Comparison of ENCODE assay signal across 1 cellular context in the genomic region with DNA sequence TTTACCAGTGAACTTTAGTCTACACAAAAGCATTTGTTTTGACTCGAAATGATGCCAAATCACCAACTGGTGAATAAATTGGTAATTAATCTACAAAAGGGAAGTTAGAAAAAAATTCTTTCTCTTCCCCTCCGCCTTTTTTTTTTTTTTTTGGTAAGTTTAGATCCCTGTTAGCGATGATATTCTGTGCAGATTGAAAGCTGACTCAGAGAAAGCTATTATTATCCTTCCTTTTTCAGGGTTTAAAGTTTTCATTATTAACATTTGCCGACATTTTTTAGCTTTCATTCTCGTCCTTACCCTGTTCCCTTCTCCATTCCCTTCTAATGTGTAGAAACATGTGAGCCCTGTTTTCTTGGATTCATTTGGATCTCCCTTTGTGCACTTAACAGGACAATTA.
TF ChIP-seq lines count a peak whose summit lies in the region.

No MANE protein-coding gene starts in this region.

TF ChIP-seq in SK-N-SH treated with all-trans-retinoic acid at 6 μM for 48 hours, 23 proteins besides CTCF, POLR2A, EP300 and RAD21 (continued from another document):
- TF ChIP-seq CSRNP3 (CRISPR knock-in tag; IDR thresholded peaks at IDR 0.05) (no peak), SNAI2 (CRISPR knock-in tag; IDR thresholded peaks at IDR 0.05) (no peak)
- TF ChIP-seq, protein P1, sequence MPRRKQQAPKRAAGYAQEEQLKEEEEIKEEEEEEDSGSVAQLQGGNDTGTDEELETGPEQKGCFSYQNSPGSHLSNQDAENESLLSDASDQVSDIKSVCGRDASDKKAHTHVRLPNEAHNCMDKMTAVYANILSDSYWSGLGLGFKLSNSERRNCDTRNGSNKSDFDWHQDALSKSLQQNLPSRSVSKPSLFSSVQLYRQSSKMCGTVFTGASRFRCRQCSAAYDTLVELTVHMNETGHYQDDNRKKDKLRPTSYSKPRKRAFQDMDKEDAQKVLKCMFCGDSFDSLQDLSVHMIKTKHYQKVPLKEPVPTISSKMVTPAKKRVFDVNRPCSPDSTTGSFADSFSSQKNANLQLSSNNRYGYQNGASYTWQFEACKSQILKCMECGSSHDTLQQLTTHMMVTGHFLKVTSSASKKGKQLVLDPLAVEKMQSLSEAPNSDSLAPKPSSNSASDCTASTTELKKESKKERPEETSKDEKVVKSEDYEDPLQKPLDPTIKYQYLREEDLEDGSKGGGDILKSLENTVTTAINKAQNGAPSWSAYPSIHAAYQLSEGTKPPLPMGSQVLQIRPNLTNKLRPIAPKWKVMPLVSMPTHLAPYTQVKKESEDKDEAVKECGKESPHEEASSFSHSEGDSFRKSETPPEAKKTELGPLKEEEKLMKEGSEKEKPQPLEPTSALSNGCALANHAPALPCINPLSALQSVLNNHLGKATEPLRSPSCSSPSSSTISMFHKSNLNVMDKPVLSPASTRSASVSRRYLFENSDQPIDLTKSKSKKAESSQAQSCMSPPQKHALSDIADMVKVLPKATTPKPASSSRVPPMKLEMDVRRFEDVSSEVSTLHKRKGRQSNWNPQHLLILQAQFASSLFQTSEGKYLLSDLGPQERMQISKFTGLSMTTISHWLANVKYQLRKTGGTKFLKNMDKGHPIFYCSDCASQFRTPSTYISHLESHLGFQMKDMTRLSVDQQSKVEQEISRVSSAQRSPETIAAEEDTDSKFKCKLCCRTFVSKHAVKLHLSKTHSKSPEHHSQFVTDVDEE (CRISPR knock-in tag; IDR thresholded peaks at IDR 0.05), result no peak
- TF ChIP-seq, protein P2, sequence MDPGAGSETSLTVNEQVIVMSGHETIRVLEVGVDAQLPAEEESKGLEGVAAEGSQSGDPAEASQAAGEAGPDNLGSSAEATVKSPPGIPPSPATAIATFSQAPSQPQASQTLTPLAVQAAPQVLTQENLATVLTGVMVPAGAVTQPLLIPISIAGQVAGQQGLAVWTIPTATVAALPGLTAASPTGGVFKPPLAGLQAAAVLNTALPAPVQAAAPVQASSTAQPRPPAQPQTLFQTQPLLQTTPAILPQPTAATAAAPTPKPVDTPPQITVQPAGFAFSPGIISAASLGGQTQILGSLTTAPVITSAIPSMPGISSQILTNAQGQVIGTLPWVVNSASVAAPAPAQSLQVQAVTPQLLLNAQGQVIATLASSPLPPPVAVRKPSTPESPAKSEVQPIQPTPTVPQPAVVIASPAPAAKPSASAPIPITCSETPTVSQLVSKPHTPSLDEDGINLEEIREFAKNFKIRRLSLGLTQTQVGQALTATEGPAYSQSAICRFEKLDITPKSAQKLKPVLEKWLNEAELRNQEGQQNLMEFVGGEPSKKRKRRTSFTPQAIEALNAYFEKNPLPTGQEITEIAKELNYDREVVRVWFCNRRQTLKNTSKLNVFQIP (CRISPR knock-in tag; IDR thresholded peaks at IDR 0.05; ENCODE audit: borderline replicate concordance, low read depth), result no peak
